Comparison of ENCODE assay signal across 11 cellular contexts in genomic region chr9:110126457-110126856, GRCh38.
A peak's percentile ranks its signal among the peaks of the same experiment; 100 is the strongest.
DNase-seq lines count a peak whose midpoint lies in the region; ATAC-seq and TF ChIP-seq lines count a peak whose summit lies in the region.
"Had no signal": no experiment of that assay in that cellular context is flagged by ENCODE, and none has a peak within 500 bp of the region (broad histone marks: within the 10 kb centered on the region; RNA-seq: fewer than 3 reads in every experiment).

No MANE protein-coding gene starts in this region.

- intact Hi-C loops in body of pancreas (cut with DNase I) (no loop called here), head of caudate nucleus (cut with DNase I) (no loop called here)

- H2BK15ac ChIP-seq in mesendoderm (replicated peaks; ENCODE audit: low read depth): no peak overlapping the region

- H3K9me3 ChIP-seq in body of pancreas: no peaks in the 10 kb centered on the region
- H3K9me3 ChIP-seq in tibial nerve: no peaks in the 10 kb centered on the region

- H3K4me3 ChIP-seq in body of pancreas: no peak overlapping the region
- H3K4me3 ChIP-seq in mesendoderm (ENCODE audit: low read length): no peak overlapping the region
- peak overlapping the region; percentile 1 to 42 (median 18) for H3K4me3 ChIP-seq in tibial nerve

- no peak overlapping the region for H3K4me2 ChIP-seq in mesendoderm (ENCODE audit: low read length)

- H3K27me3 Mint-ChIP-seq in activated naive CD4-positive, alpha-beta T cell treated with anti-CD3 and anti-CD28 coated beads, Interleukin-2, amount 10 ng/mL, durations not matched to agents 7 days and 5 days: no peaks in the 10 kb centered on the region

- no peak for TF ChIP-seq CTCF in body of pancreas (IDR thresholded peaks at IDR 0.05)
- no peak for TF ChIP-seq CTCF in tibial nerve (IDR thresholded peaks at IDR 0.05)

- H4K5ac ChIP-seq in mesendoderm (ENCODE audit: low read length): no peak overlapping the region

- H3K4me1 ChIP-seq in body of pancreas (peaks cover 13% of the 10 kb centered on the region), mesendoderm (ENCODE audit: control insufficient read depth, low read depth, low read length) (peaks cover 16% of the 10 kb centered on the region), tibial nerve (peaks cover 0 to 81% (median 58%) of the 10 kb centered on the region in 4 donors)

- WGBS in body of pancreas, 2 donors: 70 to 75% methylated on average over 6 of the region's 6 CpGs
- WGBS in mesendoderm (ENCODE audit: extremely low coverage, insufficient coverage, low lambda C conversion rate): no CpG with 5 or more reads among the region's 6 CpGs
- 16 to 27% methylated on average over 6 of the region's 6 CpGs for WGBS in tibial nerve, 2 donors

- CTCF ChIA-PET in activated naive CD4-positive, alpha-beta T cell treated with anti-CD3 and anti-CD28 coated beads, Interleukin-2, amount 10 ng/mL, durations not matched to agents 7 days and 5 days (lab: Charles Lee): interaction anchor here (0.8 to 1.5 kb wide), 3 partner anchors 16 to 223 kb away, joined by 3 to 6 read pairs (median 3); no protein-coding TSS in a partner anchor

- H3K9ac ChIP-seq in mesendoderm (ENCODE audit: low read length): no peak overlapping the region

- H3K27ac ChIP-seq in body of pancreas: peak overlapping the region in 3 of 4 donors; percentile 3 to 60 (median 59)
- no peak overlapping the region for H3K27ac ChIP-seq in mesendoderm (ENCODE audit: low read depth, low read length)
- peak overlapping the region; percentile 78 to 95 (median 93) for H3K27ac ChIP-seq in tibial nerve

- H4K8ac ChIP-seq in mesendoderm (ENCODE audit: low read depth, low read length): no peak overlapping the region

- DNase-seq in activated naive CD4-positive, alpha-beta T cell treated with anti-CD3 and anti-CD28 coated beads, Interleukin-2, amount 10 ng/mL, durations not matched to agents 7 days and 5 days: peak; percentile 38
- no peak for DNase-seq in activated naive CD4-positive, alpha-beta T cell treated with Interleukin-2 at 50 U/mL for 16 hours
- DNase-seq in body of pancreas: no peak
- DNase-seq in mesendoderm: peak; percentile 28
- DNase-seq in tibial nerve (ENCODE audit: low spot score in 2 of 2): no peak
- DNase-seq in COR-L47 (lab: John Stamatoyannopoulos, UW): no peak
- no peak for DNase-seq in head of caudate nucleus
- DNase-seq: C1 segment of cervical spinal cord, NCI-H146, T1000 had no signal

- H3K18ac ChIP-seq in mesendoderm (ENCODE audit: low read length): no peak overlapping the region

- no peak for TF ChIP-seq POLR2A in body of pancreas (IDR thresholded peaks at IDR 0.05)
- no peak for TF ChIP-seq POLR2A in tibial nerve (IDR thresholded peaks at IDR 0.05)

- no peaks in the 10 kb centered on the region for H3K9me3 Mint-ChIP-seq in activated naive CD4-positive, alpha-beta T cell treated with anti-CD3 and anti-CD28 coated beads, Interleukin-2, amount 10 ng/mL, durations not matched to agents 7 days and 5 days

- H3K79me1 ChIP-seq in mesendoderm (ENCODE audit: low read length): no peaks in the 10 kb centered on the region

- H3K27me3 ChIP-seq in body of pancreas: no peaks in the 10 kb centered on the region
- no peaks in the 10 kb centered on the region for H3K27me3 ChIP-seq in mesendoderm (ENCODE audit: insufficient read depth, low read length, poor library complexity)
- no peaks in the 10 kb centered on the region for H3K27me3 ChIP-seq in tibial nerve

- peak overlapping the region; percentile 54 for H3K4me3 Mint-ChIP-seq in activated naive CD4-positive, alpha-beta T cell treated with anti-CD3 and anti-CD28 coated beads, Interleukin-2, amount 10 ng/mL, durations not matched to agents 7 days and 5 days

- TF ChIP-seq EP300 in tibial nerve (IDR thresholded peaks at IDR 0.05): no peak

- H3K36me3 ChIP-seq in body of pancreas (replicated peaks in 1 of 2; ENCODE audit: insufficient read depth in 1 of 2, low read depth in 2 of 2) (no peaks in the 10 kb centered on the region), mesendoderm (ENCODE audit: control insufficient read depth, insufficient read depth, low read length) (no peaks in the 10 kb centered on the region), tibial nerve (no peaks in the 10 kb centered on the region)

- no peak overlapping the region for H2AK5ac ChIP-seq in mesendoderm (ENCODE audit: low read length)

- H3K79me2 ChIP-seq in mesendoderm (ENCODE audit: control insufficient read depth, insufficient read depth, low read length): no peaks in the 10 kb centered on the region

- ATAC-seq in body of pancreas: no peak
- no peak for ATAC-seq in HG03442 (IDR thresholded peaks at IDR 0.05; ENCODE audit: unreplicated experiment)

- H3K4ac ChIP-seq in mesendoderm (ENCODE audit: low read depth, low read length): no peak overlapping the region

- H2BK5ac ChIP-seq in mesendoderm (ENCODE audit: low read length): no peak overlapping the region

- H3K4me1 Mint-ChIP-seq in activated naive CD4-positive, alpha-beta T cell treated with anti-CD3 and anti-CD28 coated beads, Interleukin-2, amount 10 ng/mL, durations not matched to agents 7 days and 5 days: peaks cover 50% of the 10 kb centered on the region

- H3K27ac Mint-ChIP-seq in activated naive CD4-positive, alpha-beta T cell treated with anti-CD3 and anti-CD28 coated beads, Interleukin-2, amount 10 ng/mL, durations not matched to agents 7 days and 5 days: peak overlapping the region; percentile 83

- H3K36me3 Mint-ChIP-seq in activated naive CD4-positive, alpha-beta T cell treated with anti-CD3 and anti-CD28 coated beads, Interleukin-2, amount 10 ng/mL, durations not matched to agents 7 days and 5 days: peaks cover 16% of the 10 kb centered on the region

- H2BK120ac ChIP-seq in mesendoderm (ENCODE audit: low read depth, low read length): no peak overlapping the region

- H3K23ac ChIP-seq in mesendoderm (ENCODE audit: low read length): no peak overlapping the region

- H3K56ac ChIP-seq in mesendoderm (ENCODE audit: low read length): no peak overlapping the region

Comparison
In these comparisons a context has a peak if more than half of its experiments do, and no peak if none do; other contexts are left out.
1. DNase-seq: peak in activated naive CD4-positive, alpha-beta T cell treated with anti-CD3 and anti-CD28 coated beads, Interleukin-2, amount 10 ng/mL, durations not matched to agents 7 days and 5 days (single experiment) and mesendoderm (single experiment); none in activated naive CD4-positive, alpha-beta T cell treated with Interleukin-2 at 50 U/mL for 16 hours (single experiment), body of pancreas (0 of 4), tibial nerve (0 of 2), COR-L47 (single experiment) and head of caudate nucleus (0 of 42).
2. H3K4me3 ChIP-seq: peak in tibial nerve (4 of 4); none in body of pancreas (0 of 2) and mesendoderm (single experiment).